24 cellular contexts compared by ENCODE assay signal in the genomic region with DNA sequence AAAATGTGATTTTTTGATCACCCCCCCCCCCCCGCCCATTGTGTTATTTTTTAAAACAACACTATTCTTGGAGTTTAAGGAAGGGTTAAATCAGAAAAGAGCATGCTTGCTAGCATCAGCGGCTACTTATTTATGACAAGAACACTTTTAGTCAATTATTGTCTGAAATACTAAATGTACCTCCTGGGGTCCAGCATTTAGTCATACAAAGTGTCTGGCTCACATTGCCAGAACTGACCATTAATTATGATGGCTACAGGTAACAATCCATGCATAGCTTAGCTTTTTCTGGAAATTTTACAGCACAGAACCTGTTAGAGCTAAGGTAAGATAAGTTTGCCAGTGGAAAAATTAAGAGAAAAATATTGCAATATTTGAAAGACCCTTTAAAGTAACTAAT.
"Had no signal": no experiment of that assay in that cellular context is flagged by ENCODE, and none has a peak within 500 bp of the region (broad histone marks: within the 10 kb centered on the region; RNA-seq: fewer than 3 reads in every experiment).

No MANE protein-coding gene starts in this region.

- H3K27me3 ChIP-seq: breast epithelium, left lung, right lobe of liver, testis, transverse colon had no signal

- H3K9me3 ChIP-seq: breast epithelium, esophagus squamous epithelium, left lung, mucosa of descending colon, right lobe of liver, testis, transverse colon had no signal

- H3K4me3 ChIP-seq: breast epithelium, esophagus squamous epithelium, left lung, lung, mucosa of descending colon, right lobe of liver, testis, transverse colon had no signal

- H3K36me3 ChIP-seq: breast epithelium, esophagus squamous epithelium, left lung, right lobe of liver, transverse colon had no signal

- H3K4me1 ChIP-seq: breast epithelium, esophagus squamous epithelium, left lung, right lobe of liver, testis, transverse colon had no signal

- H3K27ac ChIP-seq: breast epithelium, esophagus squamous epithelium, left lung, testis, transverse colon had no signal

- DNase-seq: activated CD4-positive, alpha-beta memory T cell treated with anti-CD3 and anti-CD28 coated beads, Interleukin-2, amount 10 ng/mL, durations not matched to agents 7 days and 5 days; activated CD4-positive, alpha-beta T cell treated with anti-CD3 and anti-CD28 coated beads, Interleukin-2, amount 10 ng/mL, durations not matched to agents 24 days and 14 days; activated CD4-positive, CD25-positive, alpha-beta regulatory T cell treated with anti-CD3 and anti-CD28 coated beads, Interleukin-2, amount 50 U/mL, for 72 hours; activated CD8-positive, alpha-beta memory T cell treated with anti-CD3 and anti-CD28 coated beads, Interleukin-2, amount 50 U/mL, for 48 hours; activated gamma-delta T cell treated with Interleukin-2 at 50 U/mL for 16 hours; activated naive CD8-positive, alpha-beta T cell treated with anti-CD3 and anti-CD28 coated beads, Interleukin-2, amount 50 U/mL, for 24 hours; activated T-cell treated with anti-CD3 and anti-CD28 coated beads, Interleukin-2, amount 50 U/mL, for 24 hours; amygdala; effector CD4-positive, alpha-beta T cell; esophagus squamous epithelium; foreskin melanocyte; hippocampal formation; immature natural killer cell; kidney; left lung; mucosa of descending colon; right lobe of liver; stimulated activated CD4-positive, alpha-beta T cell treated with anti-CD3 and anti-CD28 coated beads, Interleukin-2, amount 100 ng/mL, for 48 hours; stimulated activated naive CD4-positive, alpha-beta T cell treated with Interleukin-2 at 50 U/mL for 16 hours; T-helper 2 cell; testis; transverse colon had no signal
